ENCODE assay signal across 1 cellular context in the genomic region with DNA sequence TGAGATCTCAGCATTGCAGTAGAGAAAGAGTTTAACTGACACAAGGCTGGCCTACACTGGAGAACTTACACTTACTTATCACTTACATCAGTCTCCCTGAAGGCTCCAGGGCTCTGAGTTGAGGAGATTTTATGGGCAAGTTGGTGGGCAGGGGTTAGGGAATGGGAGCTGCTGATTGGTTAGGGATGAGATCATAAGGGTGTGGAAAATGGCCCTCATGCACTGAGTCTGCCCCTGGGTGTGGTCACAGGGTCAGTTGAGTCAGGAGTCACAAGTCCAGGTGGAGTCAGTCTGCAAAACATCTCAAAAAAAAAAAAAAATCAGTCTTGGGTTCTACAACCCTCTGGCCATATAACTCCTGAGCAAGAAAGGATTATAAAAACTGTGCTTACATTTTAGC.
TF ChIP-seq lines count a peak whose summit lies in the region.

No MANE protein-coding gene starts in this region.

TF ChIP-seq in K562, 482 proteins besides CTCF, POLR2A, EP300 and RAD21 (continued from another document):
- TF ChIP-seq, protein P1, sequence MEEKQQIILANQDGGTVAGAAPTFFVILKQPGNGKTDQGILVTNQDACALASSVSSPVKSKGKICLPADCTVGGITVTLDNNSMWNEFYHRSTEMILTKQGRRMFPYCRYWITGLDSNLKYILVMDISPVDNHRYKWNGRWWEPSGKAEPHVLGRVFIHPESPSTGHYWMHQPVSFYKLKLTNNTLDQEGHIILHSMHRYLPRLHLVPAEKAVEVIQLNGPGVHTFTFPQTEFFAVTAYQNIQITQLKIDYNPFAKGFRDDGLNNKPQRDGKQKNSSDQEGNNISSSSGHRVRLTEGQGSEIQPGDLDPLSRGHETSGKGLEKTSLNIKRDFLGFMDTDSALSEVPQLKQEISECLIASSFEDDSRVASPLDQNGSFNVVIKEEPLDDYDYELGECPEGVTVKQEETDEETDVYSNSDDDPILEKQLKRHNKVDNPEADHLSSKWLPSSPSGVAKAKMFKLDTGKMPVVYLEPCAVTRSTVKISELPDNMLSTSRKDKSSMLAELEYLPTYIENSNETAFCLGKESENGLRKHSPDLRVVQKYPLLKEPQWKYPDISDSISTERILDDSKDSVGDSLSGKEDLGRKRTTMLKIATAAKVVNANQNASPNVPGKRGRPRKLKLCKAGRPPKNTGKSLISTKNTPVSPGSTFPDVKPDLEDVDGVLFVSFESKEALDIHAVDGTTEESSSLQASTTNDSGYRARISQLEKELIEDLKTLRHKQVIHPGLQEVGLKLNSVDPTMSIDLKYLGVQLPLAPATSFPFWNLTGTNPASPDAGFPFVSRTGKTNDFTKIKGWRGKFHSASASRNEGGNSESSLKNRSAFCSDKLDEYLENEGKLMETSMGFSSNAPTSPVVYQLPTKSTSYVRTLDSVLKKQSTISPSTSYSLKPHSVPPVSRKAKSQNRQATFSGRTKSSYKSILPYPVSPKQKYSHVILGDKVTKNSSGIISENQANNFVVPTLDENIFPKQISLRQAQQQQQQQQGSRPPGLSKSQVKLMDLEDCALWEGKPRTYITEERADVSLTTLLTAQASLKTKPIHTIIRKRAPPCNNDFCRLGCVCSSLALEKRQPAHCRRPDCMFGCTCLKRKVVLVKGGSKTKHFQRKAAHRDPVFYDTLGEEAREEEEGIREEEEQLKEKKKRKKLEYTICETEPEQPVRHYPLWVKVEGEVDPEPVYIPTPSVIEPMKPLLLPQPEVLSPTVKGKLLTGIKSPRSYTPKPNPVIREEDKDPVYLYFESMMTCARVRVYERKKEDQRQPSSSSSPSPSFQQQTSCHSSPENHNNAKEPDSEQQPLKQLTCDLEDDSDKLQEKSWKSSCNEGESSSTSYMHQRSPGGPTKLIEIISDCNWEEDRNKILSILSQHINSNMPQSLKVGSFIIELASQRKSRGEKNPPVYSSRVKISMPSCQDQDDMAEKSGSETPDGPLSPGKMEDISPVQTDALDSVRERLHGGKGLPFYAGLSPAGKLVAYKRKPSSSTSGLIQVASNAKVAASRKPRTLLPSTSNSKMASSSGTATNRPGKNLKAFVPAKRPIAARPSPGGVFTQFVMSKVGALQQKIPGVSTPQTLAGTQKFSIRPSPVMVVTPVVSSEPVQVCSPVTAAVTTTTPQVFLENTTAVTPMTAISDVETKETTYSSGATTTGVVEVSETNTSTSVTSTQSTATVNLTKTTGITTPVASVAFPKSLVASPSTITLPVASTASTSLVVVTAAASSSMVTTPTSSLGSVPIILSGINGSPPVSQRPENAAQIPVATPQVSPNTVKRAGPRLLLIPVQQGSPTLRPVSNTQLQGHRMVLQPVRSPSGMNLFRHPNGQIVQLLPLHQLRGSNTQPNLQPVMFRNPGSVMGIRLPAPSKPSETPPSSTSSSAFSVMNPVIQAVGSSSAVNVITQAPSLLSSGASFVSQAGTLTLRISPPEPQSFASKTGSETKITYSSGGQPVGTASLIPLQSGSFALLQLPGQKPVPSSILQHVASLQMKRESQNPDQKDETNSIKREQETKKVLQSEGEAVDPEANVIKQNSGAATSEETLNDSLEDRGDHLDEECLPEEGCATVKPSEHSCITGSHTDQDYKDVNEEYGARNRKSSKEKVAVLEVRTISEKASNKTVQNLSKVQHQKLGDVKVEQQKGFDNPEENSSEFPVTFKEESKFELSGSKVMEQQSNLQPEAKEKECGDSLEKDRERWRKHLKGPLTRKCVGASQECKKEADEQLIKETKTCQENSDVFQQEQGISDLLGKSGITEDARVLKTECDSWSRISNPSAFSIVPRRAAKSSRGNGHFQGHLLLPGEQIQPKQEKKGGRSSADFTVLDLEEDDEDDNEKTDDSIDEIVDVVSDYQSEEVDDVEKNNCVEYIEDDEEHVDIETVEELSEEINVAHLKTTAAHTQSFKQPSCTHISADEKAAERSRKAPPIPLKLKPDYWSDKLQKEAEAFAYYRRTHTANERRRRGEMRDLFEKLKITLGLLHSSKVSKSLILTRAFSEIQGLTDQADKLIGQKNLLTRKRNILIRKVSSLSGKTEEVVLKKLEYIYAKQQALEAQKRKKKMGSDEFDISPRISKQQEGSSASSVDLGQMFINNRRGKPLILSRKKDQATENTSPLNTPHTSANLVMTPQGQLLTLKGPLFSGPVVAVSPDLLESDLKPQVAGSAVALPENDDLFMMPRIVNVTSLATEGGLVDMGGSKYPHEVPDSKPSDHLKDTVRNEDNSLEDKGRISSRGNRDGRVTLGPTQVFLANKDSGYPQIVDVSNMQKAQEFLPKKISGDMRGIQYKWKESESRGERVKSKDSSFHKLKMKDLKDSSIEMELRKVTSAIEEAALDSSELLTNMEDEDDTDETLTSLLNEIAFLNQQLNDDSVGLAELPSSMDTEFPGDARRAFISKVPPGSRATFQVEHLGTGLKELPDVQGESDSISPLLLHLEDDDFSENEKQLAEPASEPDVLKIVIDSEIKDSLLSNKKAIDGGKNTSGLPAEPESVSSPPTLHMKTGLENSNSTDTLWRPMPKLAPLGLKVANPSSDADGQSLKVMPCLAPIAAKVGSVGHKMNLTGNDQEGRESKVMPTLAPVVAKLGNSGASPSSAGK (IDR thresholded peaks at IDR 0.05), result no peak
- no peak for TF ChIP-seq SMAD1 (IDR thresholded peaks at IDR 0.05; ENCODE audit: low read depth, low read length, partially characterized antibody)
- TF ChIP-seq NFYB (IDR thresholded peaks at IDR 0.05; ENCODE audit: extremely low read depth, insufficient read length), result no peak
- TF ChIP-seq STAT5A (IDR thresholded peaks at IDR 0.05; ENCODE audit: borderline replicate concordance, low read length), result no peak
- TF ChIP-seq ZNF354B (CRISPR knock-in tag; IDR thresholded peaks at IDR 0.05), result no peak
- no peak for TF ChIP-seq HMGN3 (IDR thresholded peaks at IDR 0.05; ENCODE audit: borderline replicate concordance, extremely low read depth, insufficient read length, low read depth, low read length)
- TF ChIP-seq TCF7 (IDR thresholded peaks at IDR 0.05; ENCODE audit: borderline replicate concordance), result no peak
- no peak for TF ChIP-seq ZNF384 (IDR thresholded peaks at IDR 0.05; ENCODE audit: low read depth, low read length)
- no peak for TF ChIP-seq HDAC1 (IDR thresholded peaks at IDR 0.05)
- TF ChIP-seq, protein P2, sequence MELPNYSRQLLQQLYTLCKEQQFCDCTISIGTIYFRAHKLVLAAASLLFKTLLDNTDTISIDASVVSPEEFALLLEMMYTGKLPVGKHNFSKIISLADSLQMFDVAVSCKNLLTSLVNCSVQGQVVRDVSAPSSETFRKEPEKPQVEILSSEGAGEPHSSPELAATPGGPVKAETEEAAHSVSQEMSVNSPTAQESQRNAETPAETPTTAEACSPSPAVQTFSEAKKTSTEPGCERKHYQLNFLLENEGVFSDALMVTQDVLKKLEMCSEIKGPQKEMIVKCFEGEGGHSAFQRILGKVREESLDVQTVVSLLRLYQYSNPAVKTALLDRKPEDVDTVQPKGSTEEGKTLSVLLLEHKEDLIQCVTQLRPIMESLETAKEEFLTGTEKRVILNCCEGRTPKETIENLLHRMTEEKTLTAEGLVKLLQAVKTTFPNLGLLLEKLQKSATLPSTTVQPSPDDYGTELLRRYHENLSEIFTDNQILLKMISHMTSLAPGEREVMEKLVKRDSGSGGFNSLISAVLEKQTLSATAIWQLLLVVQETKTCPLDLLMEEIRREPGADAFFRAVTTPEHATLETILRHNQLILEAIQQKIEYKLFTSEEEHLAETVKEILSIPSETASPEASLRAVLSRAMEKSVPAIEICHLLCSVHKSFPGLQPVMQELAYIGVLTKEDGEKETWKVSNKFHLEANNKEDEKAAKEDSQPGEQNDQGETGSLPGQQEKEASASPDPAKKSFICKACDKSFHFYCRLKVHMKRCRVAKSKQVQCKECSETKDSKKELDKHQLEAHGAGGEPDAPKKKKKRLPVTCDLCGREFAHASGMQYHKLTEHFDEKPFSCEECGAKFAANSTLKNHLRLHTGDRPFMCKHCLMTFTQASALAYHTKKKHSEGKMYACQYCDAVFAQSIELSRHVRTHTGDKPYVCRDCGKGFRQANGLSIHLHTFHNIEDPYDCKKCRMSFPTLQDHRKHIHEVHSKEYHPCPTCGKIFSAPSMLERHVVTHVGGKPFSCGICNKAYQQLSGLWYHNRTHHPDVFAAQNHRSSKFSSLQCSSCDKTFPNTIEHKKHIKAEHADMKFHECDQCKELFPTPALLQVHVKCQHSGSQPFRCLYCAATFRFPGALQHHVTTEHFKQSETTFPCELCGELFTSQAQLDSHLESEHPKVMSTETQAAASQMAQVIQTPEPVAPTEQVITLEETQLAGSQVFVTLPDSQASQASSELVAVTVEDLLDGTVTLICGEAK (IDR thresholded peaks at IDR 0.05), result no peak
- TF ChIP-seq, protein P2 (CRISPR knock-in tag; IDR thresholded peaks at IDR 0.05), result no peak
- TF ChIP-seq, protein P3, sequence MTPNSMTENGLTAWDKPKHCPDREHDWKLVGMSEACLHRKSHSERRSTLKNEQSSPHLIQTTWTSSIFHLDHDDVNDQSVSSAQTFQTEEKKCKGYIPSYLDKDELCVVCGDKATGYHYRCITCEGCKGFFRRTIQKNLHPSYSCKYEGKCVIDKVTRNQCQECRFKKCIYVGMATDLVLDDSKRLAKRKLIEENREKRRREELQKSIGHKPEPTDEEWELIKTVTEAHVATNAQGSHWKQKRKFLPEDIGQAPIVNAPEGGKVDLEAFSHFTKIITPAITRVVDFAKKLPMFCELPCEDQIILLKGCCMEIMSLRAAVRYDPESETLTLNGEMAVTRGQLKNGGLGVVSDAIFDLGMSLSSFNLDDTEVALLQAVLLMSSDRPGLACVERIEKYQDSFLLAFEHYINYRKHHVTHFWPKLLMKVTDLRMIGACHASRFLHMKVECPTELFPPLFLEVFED (CRISPR knock-in tag; conservative IDR thresholded peaks at IDR 0.05), result no peak
- no peak for TF ChIP-seq SRSF7 (optimal IDR thresholded peaks at IDR 0.05; ENCODE audit: low read depth, low read length)
- TF ChIP-seq, protein P4, sequence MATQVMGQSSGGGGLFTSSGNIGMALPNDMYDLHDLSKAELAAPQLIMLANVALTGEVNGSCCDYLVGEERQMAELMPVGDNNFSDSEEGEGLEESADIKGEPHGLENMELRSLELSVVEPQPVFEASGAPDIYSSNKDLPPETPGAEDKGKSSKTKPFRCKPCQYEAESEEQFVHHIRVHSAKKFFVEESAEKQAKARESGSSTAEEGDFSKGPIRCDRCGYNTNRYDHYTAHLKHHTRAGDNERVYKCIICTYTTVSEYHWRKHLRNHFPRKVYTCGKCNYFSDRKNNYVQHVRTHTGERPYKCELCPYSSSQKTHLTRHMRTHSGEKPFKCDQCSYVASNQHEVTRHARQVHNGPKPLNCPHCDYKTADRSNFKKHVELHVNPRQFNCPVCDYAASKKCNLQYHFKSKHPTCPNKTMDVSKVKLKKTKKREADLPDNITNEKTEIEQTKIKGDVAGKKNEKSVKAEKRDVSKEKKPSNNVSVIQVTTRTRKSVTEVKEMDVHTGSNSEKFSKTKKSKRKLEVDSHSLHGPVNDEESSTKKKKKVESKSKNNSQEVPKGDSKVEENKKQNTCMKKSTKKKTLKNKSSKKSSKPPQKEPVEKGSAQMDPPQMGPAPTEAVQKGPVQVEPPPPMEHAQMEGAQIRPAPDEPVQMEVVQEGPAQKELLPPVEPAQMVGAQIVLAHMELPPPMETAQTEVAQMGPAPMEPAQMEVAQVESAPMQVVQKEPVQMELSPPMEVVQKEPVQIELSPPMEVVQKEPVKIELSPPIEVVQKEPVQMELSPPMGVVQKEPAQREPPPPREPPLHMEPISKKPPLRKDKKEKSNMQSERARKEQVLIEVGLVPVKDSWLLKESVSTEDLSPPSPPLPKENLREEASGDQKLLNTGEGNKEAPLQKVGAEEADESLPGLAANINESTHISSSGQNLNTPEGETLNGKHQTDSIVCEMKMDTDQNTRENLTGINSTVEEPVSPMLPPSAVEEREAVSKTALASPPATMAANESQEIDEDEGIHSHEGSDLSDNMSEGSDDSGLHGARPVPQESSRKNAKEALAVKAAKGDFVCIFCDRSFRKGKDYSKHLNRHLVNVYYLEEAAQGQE (CRISPR knock-in tag; IDR thresholded peaks at IDR 0.05; ENCODE audit: low read depth), result no peak
- TF ChIP-seq COPS2 (conservative IDR thresholded peaks at IDR 0.05), result no peak
